Comparison of ENCODE assay signal across 28 cellular contexts in the genomic region with DNA sequence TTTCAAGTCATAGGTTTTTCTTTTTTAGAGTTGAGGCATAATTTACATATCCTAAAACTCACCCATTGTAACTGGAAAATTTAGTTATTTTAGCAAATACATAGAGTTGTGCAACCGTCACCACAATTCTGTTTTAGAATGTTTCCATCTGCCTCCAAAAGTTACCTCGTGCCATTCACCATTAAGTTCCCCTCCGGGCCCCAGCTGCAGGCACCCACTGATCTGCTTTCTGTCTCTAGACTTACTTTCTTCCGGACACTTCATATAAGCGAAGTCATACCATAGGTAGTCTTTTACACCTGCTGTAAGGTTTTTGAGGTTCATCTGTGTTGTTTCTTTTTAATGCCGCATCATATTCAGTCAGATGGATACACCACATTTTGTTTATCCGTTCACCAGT. TPM values are rescaled to one million over a fixed set of nuclear protein-coding genes. Genes with fewer than 3 reads are reported as not detected.
DNase-seq lines count a peak whose midpoint lies in the region; FAIRE-seq and TF ChIP-seq lines count a peak whose summit lies in the region.
"Had no signal": no experiment of that assay in that cellular context is flagged by ENCODE, and none has a peak within 500 bp of the region (broad histone marks: within the 10 kb centered on the region; RNA-seq: fewer than 3 reads in every experiment).

No MANE protein-coding gene starts in this region.

- no peaks in the 10 kb centered on the region for H3K27me3 ChIP-seq in BLaER1 treated with 17β-estradiol and CSF1 and Interleukin-3, amounts not matched to agents 10 nM and 100 nM
- H3K27me3 ChIP-seq in mesenchymal stem cell (ENCODE audit: control insufficient read depth in 1 of 2, insufficient read depth in 1 of 2, low read length in 2 of 2) = no peaks in the 10 kb centered on the region
- H3K27me3 ChIP-seq: gastrocnemius medialis, hepatocyte had no signal

- FAIRE-seq in GM12891 (lab: Jason Lieb, UNC) = peak; percentile 90
- FAIRE-seq: GM12892 had no signal

- H2BK120ac ChIP-seq in mesenchymal stem cell (ENCODE audit: low read depth, low read length) = no peak overlapping the region

- H3K4me3 ChIP-seq in BLaER1 treated with 17β-estradiol and CSF1 and Interleukin-3, amounts not matched to agents 10 nM and 100 nM = no peak overlapping the region
- H3K4me3 ChIP-seq in NB4 (ENCODE audit: low read depth, low read length) (no peak overlapping the region), mesenchymal stem cell (ENCODE audit: insufficient read depth in 1 of 2, low read depth in 1 of 2, low read length in 2 of 2) (no peak overlapping the region)
- H3K4me3 ChIP-seq: gastrocnemius medialis, GM23338, hepatocyte, psoas muscle had no signal

- H3K23ac ChIP-seq in mesenchymal stem cell (ENCODE audit: low read length in 2 of 2) = no peak overlapping the region

- H2BK15ac ChIP-seq in mesenchymal stem cell (ENCODE audit: low read depth, poor library complexity, severe bottlenecking) = no peak overlapping the region

- no peak for TF ChIP-seq CTCF in NB4 (IDR thresholded peaks at IDR 0.05; ENCODE audit: low read depth, low read length)

- DNase-seq in GM12891 (ENCODE audit: insufficient read length, low spot score) (no peak), NB4 (ENCODE audit: low read depth) (peak; percentile 15), HK-2 (ENCODE audit: unreplicated experiment) (no peak), mesenchymal stem cell (no peak), hepatic stellate cell (ENCODE audit: low spot score) (no peak)
- DNase-seq in activated T-helper 1 cell treated with anti-CD3 and anti-CD28 coated beads, Interleukin-12 subunit alpha, Interleukin-12 subunit beta, Interleukin-2, Interleukin-4 antibody, amounts not matched to agents 30 ng/mL and 10 ng/mL and 1 ng/mL, durations not matched to agents 14 hours and 24 hours and 36 hours (ENCODE audit: low spot score) = no peak
- no peak for DNase-seq in activated CD4-positive, alpha-beta T cell treated with anti-CD3 and anti-CD28 coated beads, Interleukin-2, amount 10 ng/mL, durations not matched to agents 24 days and 14 days
- DNase-seq: activated CD4-positive, alpha-beta T cell treated with anti-CD3 and anti-CD28 coated beads, Interleukin-2, amount 50 U/mL, for 4 hours; activated CD8-positive, alpha-beta memory T cell treated with anti-CD3 and anti-CD28 coated beads, Interleukin-2, amount 50 U/mL, for 48 hours; activated naive CD8-positive, alpha-beta T cell treated with anti-CD3 and anti-CD28 coated beads, Interleukin-2, amount 50 U/mL, for 24 hours; central memory CD4-positive, alpha-beta T cell; dermis blood vessel endothelial cell; DMS 273 treated with DMSO at 0.1 percent for 48 hours; gastrocnemius medialis; HFFc6; NCI-H1105; NCI-H2029; NCI-H526; psoas muscle; RPMI8226; SK-N-SH; stimulated activated CD4-positive, alpha-beta T cell treated with anti-CD3 and anti-CD28 coated beads, Interleukin-15, amount 100 ng/mL, for 24 hours; stimulated activated naive CD4-positive, alpha-beta T cell treated with Interleukin-2 at 50 U/mL for 16 hours; T-helper 9 cell had no signal

- H3K27ac ChIP-seq in BLaER1 treated with 17β-estradiol and CSF1 and Interleukin-3, amounts not matched to agents 10 nM and 100 nM = peak overlapping the region; percentile 34 to 88 (median 77); a peak in 21 of 22 replicates
- H3K27ac ChIP-seq in mesenchymal stem cell (ENCODE audit: low read length, poor library complexity, severe bottlenecking) = no peak overlapping the region
- H3K27ac ChIP-seq: gastrocnemius medialis, hepatocyte, psoas muscle had no signal

- no peak overlapping the region for H4K8ac ChIP-seq in mesenchymal stem cell (ENCODE audit: low read length)

- H4K91ac ChIP-seq in mesenchymal stem cell (ENCODE audit: low read length) = no peak overlapping the region

- no peaks in the 10 kb centered on the region for H3K27me3 Mint-ChIP-seq in activated T-helper 1 cell treated with anti-CD3 and anti-CD28 coated beads, Interleukin-12 subunit alpha, Interleukin-12 subunit beta, Interleukin-2, Interleukin-4 antibody, amounts not matched to agents 30 ng/mL and 10 ng/mL and 1 ng/mL, durations not matched to agents 14 hours and 24 hours and 36 hours (ENCODE audit: insufficient read depth)
- H3K27me3 Mint-ChIP-seq in activated CD4-positive, alpha-beta T cell treated with anti-CD3 and anti-CD28 coated beads, Interleukin-2, amount 10 ng/mL, durations not matched to agents 24 days and 14 days = no peaks in the 10 kb centered on the region
- H3K27me3 Mint-ChIP-seq: activated naive CD8-positive, alpha-beta T cell treated with anti-CD3 and anti-CD28 coated beads, Interleukin-2, amount 50 U/mL, for 24 hours had no signal

- H2BK5ac ChIP-seq in mesenchymal stem cell (ENCODE audit: low read depth, low read length, poor library complexity, severe bottlenecking) = no peak overlapping the region

- H4K20me1 ChIP-seq in BLaER1 treated with 17β-estradiol and CSF1 and Interleukin-3, amounts not matched to agents 10 nM and 100 nM = 0 out of 22 replicates have a peak, but pooled peaks cover 0 to 3% (median 0%) of the 10 kb centered on the region in 11 experiments

- H3K4me2 ChIP-seq in BLaER1 treated with 17β-estradiol and CSF1 and Interleukin-3, amounts not matched to agents 10 nM and 100 nM = peak overlapping the region; percentile 46 to 87 (median 71)
- H3K4me2 ChIP-seq in mesenchymal stem cell (ENCODE audit: low read length, poor library complexity, severe bottlenecking) = no peak overlapping the region
- H3K4me2 ChIP-seq: GM23338, hepatocyte, SK-N-SH had no signal

- no peak for TF ChIP-seq POLR2A in GM12891 (IDR thresholded peaks at IDR 0.05; ENCODE audit: low read depth, low read length)
- no peak for TF ChIP-seq POLR2A in NB4 (IDR thresholded peaks at IDR 0.05; ENCODE audit: extremely low read depth, insufficient read length)

- H2BK12ac ChIP-seq in mesenchymal stem cell (ENCODE audit: low read length in 2 of 2) = no peak overlapping the region

- H3K9me3 Mint-ChIP-seq in activated T-helper 1 cell treated with anti-CD3 and anti-CD28 coated beads, Interleukin-12 subunit alpha, Interleukin-12 subunit beta, Interleukin-2, Interleukin-4 antibody, amounts not matched to agents 30 ng/mL and 10 ng/mL and 1 ng/mL, durations not matched to agents 14 hours and 24 hours and 36 hours = peaks cover 10% of the 10 kb centered on the region
- H3K9me3 Mint-ChIP-seq in activated CD4-positive, alpha-beta T cell treated with anti-CD3 and anti-CD28 coated beads, Interleukin-2, amount 10 ng/mL, durations not matched to agents 24 days and 14 days = peaks cover 5% of the 10 kb centered on the region

- H3K4ac ChIP-seq in mesenchymal stem cell (ENCODE audit: low read depth in 1 of 2, low read length in 2 of 2) = no peak overlapping the region

- peaks cover 12% of the 10 kb centered on the region for H3K36me3 Mint-ChIP-seq in activated T-helper 1 cell treated with anti-CD3 and anti-CD28 coated beads, Interleukin-12 subunit alpha, Interleukin-12 subunit beta, Interleukin-2, Interleukin-4 antibody, amounts not matched to agents 30 ng/mL and 10 ng/mL and 1 ng/mL, durations not matched to agents 14 hours and 24 hours and 36 hours (ENCODE audit: low read depth)
- peaks cover 12% of the 10 kb centered on the region for H3K36me3 Mint-ChIP-seq in activated CD4-positive, alpha-beta T cell treated with anti-CD3 and anti-CD28 coated beads, Interleukin-2, amount 10 ng/mL, durations not matched to agents 24 days and 14 days (ENCODE audit: low read depth)

- H3K4me1 ChIP-seq in BLaER1 treated with 17β-estradiol and CSF1 and Interleukin-3, amounts not matched to agents 10 nM and 100 nM = peaks cover 39 to 66% (median 54%) of the 10 kb centered on the region in 10 experiments
- H3K4me1 ChIP-seq in mesenchymal stem cell (ENCODE audit: control insufficient read depth, insufficient read depth, low read depth, low read length) = peaks cover 2% of the 10 kb centered on the region

- H3K9me3 ChIP-seq in BLaER1 treated with 17β-estradiol and CSF1 and Interleukin-3, amounts not matched to agents 10 nM and 100 nM (replicated peaks in 1 of 11) = peaks cover 14 to 36% (median 21%) of the 10 kb centered on the region in 11 experiments
- no peaks in the 10 kb centered on the region for H3K9me3 ChIP-seq in mesenchymal stem cell (ENCODE audit: control insufficient read depth, low read length)
- H3K9me3 ChIP-seq: gastrocnemius medialis, psoas muscle, SK-N-SH had no signal

- no peak overlapping the region for H3K4me3 Mint-ChIP-seq in activated T-helper 1 cell treated with anti-CD3 and anti-CD28 coated beads, Interleukin-12 subunit alpha, Interleukin-12 subunit beta, Interleukin-2, Interleukin-4 antibody, amounts not matched to agents 30 ng/mL and 10 ng/mL and 1 ng/mL, durations not matched to agents 14 hours and 24 hours and 36 hours
- no peak overlapping the region for H3K4me3 Mint-ChIP-seq in activated CD4-positive, alpha-beta T cell treated with anti-CD3 and anti-CD28 coated beads, Interleukin-2, amount 10 ng/mL, durations not matched to agents 24 days and 14 days
- H3K4me3 Mint-ChIP-seq: activated naive CD8-positive, alpha-beta T cell treated with anti-CD3 and anti-CD28 coated beads, Interleukin-2, amount 50 U/mL, for 24 hours; GM23338; HFFc6 had no signal

- peak overlapping the region; percentile 41 for H3K27ac Mint-ChIP-seq in activated T-helper 1 cell treated with anti-CD3 and anti-CD28 coated beads, Interleukin-12 subunit alpha, Interleukin-12 subunit beta, Interleukin-2, Interleukin-4 antibody, amounts not matched to agents 30 ng/mL and 10 ng/mL and 1 ng/mL, durations not matched to agents 14 hours and 24 hours and 36 hours
- no peak overlapping the region for H3K27ac Mint-ChIP-seq in activated CD4-positive, alpha-beta T cell treated with anti-CD3 and anti-CD28 coated beads, Interleukin-2, amount 10 ng/mL, durations not matched to agents 24 days and 14 days
- H3K27ac Mint-ChIP-seq: activated naive CD8-positive, alpha-beta T cell treated with anti-CD3 and anti-CD28 coated beads, Interleukin-2, amount 50 U/mL, for 24 hours; GM23338; HFFc6 had no signal

- WGBS in mesenchymal stem cell = 93% methylated on average over 7 of the region's 7 CpGs

- H3K18ac ChIP-seq in mesenchymal stem cell (ENCODE audit: low read depth in 1 of 2, low read length in 2 of 2) = no peak overlapping the region

- H2AFZ ChIP-seq in mesenchymal stem cell (ENCODE audit: low read depth, low read length) = no peak overlapping the region
- H2AFZ ChIP-seq: GM23338, hepatocyte had no signal

- H3K36me3 ChIP-seq in BLaER1 treated with 17β-estradiol and CSF1 and Interleukin-3, amounts not matched to agents 10 nM and 100 nM = peaks cover 22 to 66% (median 47%) of the 10 kb centered on the region in 11 experiments
- no peaks in the 10 kb centered on the region for H3K36me3 ChIP-seq in mesenchymal stem cell (ENCODE audit: control insufficient read depth in 1 of 2, insufficient read depth in 2 of 2, low read depth in 1 of 2, low read length in 2 of 2)
- H3K36me3 ChIP-seq: gastrocnemius medialis had no signal

- peaks cover 20% of the 10 kb centered on the region for H3K4me1 Mint-ChIP-seq in activated T-helper 1 cell treated with anti-CD3 and anti-CD28 coated beads, Interleukin-12 subunit alpha, Interleukin-12 subunit beta, Interleukin-2, Interleukin-4 antibody, amounts not matched to agents 30 ng/mL and 10 ng/mL and 1 ng/mL, durations not matched to agents 14 hours and 24 hours and 36 hours (ENCODE audit: low read depth)
- H3K4me1 Mint-ChIP-seq in activated CD4-positive, alpha-beta T cell treated with anti-CD3 and anti-CD28 coated beads, Interleukin-2, amount 10 ng/mL, durations not matched to agents 24 days and 14 days = peaks cover 17% of the 10 kb centered on the region
- H3K4me1 Mint-ChIP-seq: GM23338 had no signal

- peak overlapping the region; percentile 23 to 67 (median 54); a peak in 18 of 22 replicates for H3K9ac ChIP-seq in BLaER1 treated with 17β-estradiol and CSF1 and Interleukin-3, amounts not matched to agents 10 nM and 100 nM
- H3K9ac ChIP-seq in mesenchymal stem cell (ENCODE audit: low read length) = no peak overlapping the region
- H3K9ac ChIP-seq: SK-N-SH had no signal

- H2AK5ac ChIP-seq in mesenchymal stem cell (ENCODE audit: low read length, severe bottlenecking) = no peak overlapping the region

- no peak overlapping the region for H3K14ac ChIP-seq in mesenchymal stem cell (ENCODE audit: low read length in 2 of 2)

- intact Hi-C loops in activated T-helper 1 cell treated with anti-CD3 and anti-CD28 coated beads, Interleukin-12 subunit alpha, Interleukin-12 subunit beta, Interleukin-2, Interleukin-4 antibody, amounts not matched to agents 30 ng/mL and 10 ng/mL and 1 ng/mL, durations not matched to agents 14 hours and 24 hours and 36 hours (cut with micrococcal nuclease) = no loop called here
- intact Hi-C loops in activated CD4-positive, alpha-beta T cell treated with anti-CD3 and anti-CD28 coated beads, Interleukin-2, amount 10 ng/mL, durations not matched to agents 24 days and 14 days (cut with micrococcal nuclease) = no loop called here

- H3K79me1 ChIP-seq in mesenchymal stem cell (replicated peaks; ENCODE audit: low read length, poor library complexity, severe bottlenecking) = peaks cover 7% of the 10 kb centered on the region

RNA-seq across cellular contexts. Expression of a gene that starts 28.7 kb away (rescaled TPM):
- 87.1 TPM for polyA plus RNA-seq in GM12891 (2012; ENCODE audit: low read depth, missing spikeins)
- total RNA-seq in activated T-helper 1 cell treated with anti-CD3 and anti-CD28 coated beads, Interleukin-12 subunit alpha, Interleukin-12 subunit beta, Interleukin-2, Interleukin-4 antibody, amounts not matched to agents 30 ng/mL and 10 ng/mL and 1 ng/mL, durations not matched to agents 14 hours and 24 hours and 36 hours = 157 and 166 TPM in 2 replicates
- total RNA-seq in activated CD4-positive, alpha-beta T cell treated with anti-CD3 and anti-CD28 coated beads, Interleukin-2, amount 10 ng/mL, durations not matched to agents 24 days and 14 days = 160 and 181 TPM in 2 replicates
- 131 TPM for polyA plus RNA-seq in mesenchymal stem cell (2013, experiment 1 of 2)
- polyA plus RNA-seq in mesenchymal stem cell (2013, experiment 2 of 2) = 141 TPM
